30 cellular contexts compared by ENCODE assay signal in the genomic region with DNA sequence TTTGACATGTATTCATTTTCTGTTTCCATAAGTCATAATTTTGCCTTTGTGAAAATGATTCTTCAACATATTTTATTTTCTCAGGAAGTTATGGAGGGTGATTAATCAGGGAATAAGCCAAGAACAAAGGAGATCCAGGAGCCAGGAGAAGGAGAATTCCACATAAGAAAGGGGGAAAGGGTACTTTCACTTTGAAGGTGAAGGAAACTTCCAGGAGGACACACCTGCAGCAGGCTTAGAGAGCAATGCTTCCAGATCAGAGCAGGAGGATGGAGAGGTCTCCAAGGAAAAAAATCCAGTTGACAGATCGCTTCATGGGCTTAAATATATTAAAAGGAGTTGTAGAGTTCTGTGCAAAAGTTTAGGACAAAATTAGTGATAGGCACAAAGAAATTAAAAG.
"Had no signal": no experiment of that assay in that cellular context is flagged by ENCODE, and none has a peak within 500 bp of the region (broad histone marks: within the 10 kb centered on the region; RNA-seq: fewer than 3 reads in every experiment).

No MANE protein-coding gene starts in this region.

- H3K36me3 ChIP-seq: cardiac muscle cell, colonic mucosa, lower lobe of right lung, neutrophil, ovary, right lobe of liver, thyroid gland, upper lobe of left lung, vagina had no signal

- H3K4me3 ChIP-seq: body of pancreas, cardiac muscle cell, colonic mucosa, dorsolateral prefrontal cortex, lower lobe of right lung, ovary, right lobe of liver, thyroid gland, upper lobe of left lung, vagina had no signal

- H3K4me1 ChIP-seq: body of pancreas, colonic mucosa, lower lobe of right lung, thyroid gland, upper lobe of left lung had no signal

- H3K27me3 ChIP-seq: body of pancreas, cardiac muscle cell, colonic mucosa, dorsolateral prefrontal cortex, neutrophil, ovary, right lobe of liver, thyroid gland, upper lobe of left lung, vagina had no signal

- H3K9me3 ChIP-seq: body of pancreas, colonic mucosa, lower lobe of right lung, neutrophil, ovary, right lobe of liver, thyroid gland, upper lobe of left lung, vagina had no signal

- H3K27ac ChIP-seq: body of pancreas, cardiac muscle cell, colonic mucosa, dorsolateral prefrontal cortex, lower lobe of right lung, neutrophil, ovary, right lobe of liver, thyroid gland, upper lobe of left lung, vagina had no signal

- ATAC-seq: body of pancreas; effector memory CD8-positive, alpha-beta T cell; left lobe of liver; lower lobe of right lung; right lobe of liver; stimulated activated effector memory CD8-positive, alpha-beta T cell treated with anti-CD3 and anti-CD28 coated beads, Interleukin-12 subunit alpha, Interleukin-12 subunit beta, amount 100 ng/mL, for 72 hours had no signal

- DNase-seq: activated CD4-positive, alpha-beta memory T cell treated with anti-CD3 and anti-CD28 coated beads, Interleukin-2, amount 10 ng/mL, durations not matched to agents 7 days and 5 days; activated CD4-positive, alpha-beta T cell treated with anti-CD3 and anti-CD28 coated beads for 1 hour; activated CD4-positive, alpha-beta T cell treated with anti-CD3 and anti-CD28 coated beads, Interleukin-2, amount 10 ng/mL, durations not matched to agents 7 days and 5 days; activated CD8-positive, alpha-beta memory T cell treated with anti-CD3 and anti-CD28 coated beads, Interleukin-2, amount 50 U/mL, for 48 hours; activated gamma-delta T cell treated with Interleukin-2 at 50 U/mL for 16 hours; activated naive CD4-positive, alpha-beta T cell treated with anti-CD3 and anti-CD28 coated beads, Interleukin-2, amount 50 U/mL, for 16 hours; activated T-cell treated with anti-CD3 and anti-CD28 coated beads, Interleukin-2, amount 50 U/mL, for 24 hours; anterior cingulate cortex; body of pancreas; cerebellar nuclear complex; colonic mucosa; dorsolateral prefrontal cortex; effector memory CD8-positive, alpha-beta T cell; foreskin fibroblast; head of caudate nucleus; hippocampal formation; lower lobe of right lung; naive B cell; nephron progenitor cell; ovary; right lobe of liver; stimulated activated CD4-positive, alpha-beta T cell treated with anti-CD3 and anti-CD28 coated beads, Interleukin-4, amount 100 ng/mL, for 24 hours; T-helper 2 cell; thyroid gland; upper lobe of left lung had no signal
